34 cellular contexts compared by ENCODE assay signal in genomic region chr9:20092560-20092959, GRCh38.
"Had no signal": no experiment of that assay in that cellular context is flagged by ENCODE, and none has a peak within 500 bp of the region (broad histone marks: within the 10 kb centered on the region; RNA-seq: fewer than 3 reads in every experiment).

No MANE protein-coding gene starts in this region.

- ATAC-seq: activated CD8-positive, alpha-beta T cell treated with anti-CD3 and anti-CD28 coated beads for 36 hours; activated naive CD4-positive, alpha-beta T cell treated with anti-CD3 and anti-CD28 coated beads, Interleukin-2, amount 50 U/mL, for 72 hours; activated T-cell treated with anti-CD3 and anti-CD28 coated beads, Interleukin-2, amount 50 U/mL, for 4 hours; activated T-cell treated with anti-CD3 and anti-CD28 coated beads, Interleukin-2, amount 50 U/mL, for 72 hours; activated T-helper 17 cell treated with anti-CD3 and anti-CD28 coated beads, Interleukin-2, amount 50 U/mL, for 72 hours; body of pancreas had no signal

- H3K27me3 ChIP-seq: adrenal gland, body of pancreas, brain microvascular endothelial cell, breast epithelium had no signal

- FAIRE-seq: astrocyte, colon, TTC549 had no signal

- H3K27ac ChIP-seq: adrenal gland, body of pancreas, brain microvascular endothelial cell, breast epithelium, VCaP had no signal

- DNase-seq: activated B cell treated with CpG ODN at 0.5 μM for 24 hours; activated CD4-positive, alpha-beta memory T cell treated with anti-CD3 and anti-CD28 coated beads for 36 hours; activated CD4-positive, alpha-beta T cell treated with anti-CD3 and anti-CD28 coated beads for 4 hours; activated CD4-positive, alpha-beta T cell treated with anti-CD3 and anti-CD28 coated beads, Interleukin-2, amount 10 ng/mL, durations not matched to agents 24 days and 14 days; activated CD4-positive, alpha-beta T cell treated with anti-CD3 and anti-CD28 coated beads, Interleukin-2, amount 50 U/mL, for 1 hour; activated CD4-positive, alpha-beta T cell treated with anti-CD3 and anti-CD28 coated beads, Interleukin-2, amount 50 U/mL, for 4 hours; activated CD4-positive, CD25-positive, alpha-beta regulatory T cell treated with anti-CD3 and anti-CD28 coated beads, Interleukin-2, amount 50 U/mL, for 72 hours; activated CD8-positive, alpha-beta memory T cell treated with anti-CD3 and anti-CD28 coated beads, Interleukin-2, amount 50 U/mL, for 4 hours; activated CD8-positive, alpha-beta T cell treated with anti-CD3 and anti-CD28 coated beads for 36 hours; activated effector memory CD4-positive, alpha-beta T cell treated with anti-CD3 and anti-CD28 coated beads, Interleukin-2, amount 50 U/mL, for 16 hours; activated gamma-delta T cell treated with Interleukin-2 at 50 U/mL for 16 hours; activated naive CD4-positive, alpha-beta T cell; activated naive CD4-positive, alpha-beta T cell treated with anti-CD3 and anti-CD28 coated beads for 36 hours; activated naive CD4-positive, alpha-beta T cell treated with anti-CD3 and anti-CD28 coated beads, Interleukin-2, amount 50 U/mL, for 16 hours; activated naive CD8-positive, alpha-beta T cell treated with anti-CD3 and anti-CD28 coated beads for 36 hours; activated T-cell treated with anti-CD3 and anti-CD28 coated beads for 4 hours; activated T-cell treated with anti-CD3 and anti-CD28 coated beads, Interleukin-2, amount 50 U/mL, for 1 hour; activated T-cell treated with anti-CD3 and anti-CD28 coated beads, Interleukin-2, amount 50 U/mL, for 4 hours; activated T-cell treated with anti-CD3 and anti-CD28 coated beads, Interleukin-2, amount 50 U/mL, for 72 hours; adrenal gland; amniotic stem cell; aorta; body of pancreas; brain microvascular endothelial cell; central memory CD4-positive, alpha-beta T cell; T-helper 2 cell; T-helper 9 cell had no signal

- H3K36me3 ChIP-seq: adrenal gland, brain microvascular endothelial cell, breast epithelium had no signal

- H3K9me3 ChIP-seq: adrenal gland, body of pancreas, breast epithelium had no signal

- H3K4me1 ChIP-seq: adrenal gland, body of pancreas, breast epithelium had no signal

- H3K4me3 ChIP-seq: adrenal gland, body of pancreas, breast epithelium had no signal
